Comparison of ENCODE assay signal across 1 cellular context in genomic region chr22:25363474-25363873, GRCh38.
TF ChIP-seq lines count a peak whose summit lies in the region.

No MANE protein-coding gene starts in this region.

TF ChIP-seq in H1, 55 proteins besides CTCF, POLR2A, EP300 and RAD21 (continued from another document):
- no peak for TF ChIP-seq CEBPB (IDR thresholded peaks at IDR 0.05; ENCODE audit: low read depth, low read length)
- no peak for TF ChIP-seq RBBP5 (IDR thresholded peaks at IDR 0.05; ENCODE audit: borderline replicate concordance, low read depth, low read length)
- TF ChIP-seq NANOG (IDR thresholded peaks at IDR 0.05; ENCODE audit: insufficient read depth, low read depth, low read length, poor library complexity, severe bottlenecking) = no peak
- TF ChIP-seq GABPA (IDR thresholded peaks at IDR 0.05; ENCODE audit: borderline replicate concordance, insufficient read depth, low read length) = no peak
- no peak for TF ChIP-seq CBX8 (IDR thresholded peaks at IDR 0.05; ENCODE audit: borderline replicate concordance, low read depth, low read length)
- no peak for TF ChIP-seq JUN (IDR thresholded peaks at IDR 0.05; ENCODE audit: low read depth, low read length)
- TF ChIP-seq KDM4A (IDR thresholded peaks at IDR 0.05; ENCODE audit: low read depth, low read length, severe bottlenecking) = no peak
- TF ChIP-seq CHD7 (IDR thresholded peaks at IDR 0.05; ENCODE audit: insufficient replicate concordance, low read length) = no peak
- TF ChIP-seq TBP (IDR thresholded peaks at IDR 0.05; ENCODE audit: low read depth, low read length) = no peak
- no peak for TF ChIP-seq SIRT6 (IDR thresholded peaks at IDR 0.05; ENCODE audit: low read length)
TF ChIP-seq in H1: peak in this region for 0.
